8 cellular contexts compared by ENCODE assay signal in the genomic region with DNA sequence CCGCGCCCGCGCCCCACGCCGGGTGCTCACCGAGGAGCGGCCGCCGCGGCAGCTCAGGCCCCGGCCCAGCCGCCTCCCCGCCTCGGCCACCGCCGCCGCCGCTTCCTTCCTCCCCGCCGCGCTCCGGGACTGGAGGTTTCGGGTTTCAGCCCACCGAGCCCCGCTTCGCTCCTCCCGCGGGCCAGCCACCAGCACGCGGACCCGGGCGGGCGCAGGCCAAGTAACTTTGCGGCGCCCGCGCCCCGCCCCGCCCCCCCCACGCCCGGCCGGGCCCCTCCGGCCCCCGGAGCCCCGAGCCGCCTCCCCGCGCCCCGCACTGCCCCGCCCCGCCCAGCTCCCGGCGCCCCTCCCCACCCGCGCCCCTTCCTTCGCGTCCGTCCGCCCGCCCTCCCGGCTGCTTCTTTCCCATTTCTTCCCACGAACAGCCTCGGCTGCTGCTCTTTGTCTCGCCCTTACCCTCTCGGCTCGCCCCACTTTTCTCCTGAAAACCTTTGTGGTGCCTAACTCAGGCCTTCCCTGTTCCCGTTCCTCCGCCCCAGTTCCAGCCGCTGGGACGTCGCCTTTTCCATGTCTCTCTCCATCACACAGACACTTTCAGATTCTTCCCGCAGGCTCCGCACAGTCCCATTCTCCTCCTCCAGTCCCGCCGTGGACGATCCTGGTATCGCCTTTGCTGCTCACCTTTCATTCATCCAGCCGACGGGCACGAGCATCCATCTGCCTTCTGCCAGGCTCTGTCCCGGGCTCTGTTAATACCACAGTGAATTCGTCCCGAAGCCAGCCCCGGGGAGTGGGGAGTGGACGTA. TPM values are rescaled to one million over a fixed set of nuclear protein-coding genes. Genes with fewer than 3 reads are reported as not detected.
DNase-seq lines count a peak whose midpoint lies in the region; ATAC-seq, FAIRE-seq and TF ChIP-seq lines count a peak whose summit lies in the region.

A gene with protein sequence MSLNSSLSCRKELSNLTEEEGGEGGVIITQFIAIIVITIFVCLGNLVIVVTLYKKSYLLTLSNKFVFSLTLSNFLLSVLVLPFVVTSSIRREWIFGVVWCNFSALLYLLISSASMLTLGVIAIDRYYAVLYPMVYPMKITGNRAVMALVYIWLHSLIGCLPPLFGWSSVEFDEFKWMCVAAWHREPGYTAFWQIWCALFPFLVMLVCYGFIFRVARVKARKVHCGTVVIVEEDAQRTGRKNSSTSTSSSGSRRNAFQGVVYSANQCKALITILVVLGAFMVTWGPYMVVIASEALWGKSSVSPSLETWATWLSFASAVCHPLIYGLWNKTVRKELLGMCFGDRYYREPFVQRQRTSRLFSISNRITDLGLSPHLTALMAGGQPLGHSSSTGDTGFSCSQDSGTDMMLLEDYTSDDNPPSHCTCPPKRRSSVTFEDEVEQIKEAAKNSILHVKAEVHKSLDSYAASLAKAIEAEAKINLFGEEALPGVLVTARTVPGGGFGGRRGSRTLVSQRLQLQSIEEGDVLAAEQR (minus strand): TSS at position 222 of the 806 bp plus-strand sequence. CDS start 32,080 bp downstream, outside the sequence.

- H3K4me3 Mint-ChIP-seq in activated T-cell treated with anti-CD3 and anti-CD28 coated beads, Interleukin-2, amount 50 U/mL, for 72 hours, result peak within 1 kb of the TSS; percentile 82 to 88

- no peaks in the 10 kb centered on the region for H4K20me1 ChIP-seq in fibroblast of lung (ENCODE audit: control insufficient read depth, extremely low read depth, insufficient read depth, low read length)

- 2% methylated on average over 26 of the region's 86 CpGs for WGBS in A549 (ENCODE audit: missing lambda C conversion rate)
- 1% methylated on average over 23 to 24 of the region's 86 CpGs for WGBS in upper lobe of left lung, 2 donors

- H3K27me3 Mint-ChIP-seq in activated T-cell treated with anti-CD3 and anti-CD28 coated beads, Interleukin-2, amount 50 U/mL, for 72 hours (ENCODE audit: low read depth), result peaks cover 43% of the 10 kb centered on the region

- peak within 1 kb of the TSS; percentile 75 for H3K9ac ChIP-seq in fibroblast of lung (ENCODE audit: insufficient read depth, low read length)

- ATAC-seq in A549 (peak; percentile 77 to 78), upper lobe of left lung (ENCODE audit: low FRiP score in 2 of 2) (peak; percentile 57 to 82)
- ATAC-seq in activated T-cell treated with anti-CD3 and anti-CD28 coated beads, Interleukin-2, amount 50 U/mL, for 72 hours (replicated peaks in 1 of 2), result peak; percentile 35 to 41

- FAIRE-seq in A549 (lab: Jason Lieb, UNC), result no peak

- no peak for TF ChIP-seq CTCF in A549 (IDR thresholded peaks at IDR 0.05)
- no peak for TF ChIP-seq CTCF in GM13977 (IDR thresholded peaks at IDR 0.05; ENCODE audit: extremely low read depth, insufficient read depth, missing control alignments)
- no peak for TF ChIP-seq CTCF in fibroblast of lung (conservative IDR thresholded peaks at IDR 0.05 in 1 of 2, IDR thresholded peaks at IDR 0.05 in 1 of 2; ENCODE audit: low read depth in 1 of 2, low read length in 2 of 2)
- TF ChIP-seq CTCF in upper lobe of left lung (IDR thresholded peaks at IDR 0.05), result peak in 1 of 6 experiments; percentile 16

- H3K36me3 Mint-ChIP-seq in activated T-cell treated with anti-CD3 and anti-CD28 coated beads, Interleukin-2, amount 50 U/mL, for 72 hours (ENCODE audit: insufficient read depth in 2 of 2), result peaks cover 4 to 6% of the 10 kb centered on the region in 2 donors

- TF ChIP-seq EP300 in A549 (IDR thresholded peaks at IDR 0.05) (no peak), upper lobe of left lung (IDR thresholded peaks at IDR 0.05) (no peak)

- H3K79me2 ChIP-seq in fibroblast of lung (ENCODE audit: control insufficient read depth, insufficient read depth, low read length), result no peaks in the 10 kb centered on the region

- in situ Hi-C loops in GM13977 (cut with MboI; ENCODE audit: low pct_unique_long_range_greater_than_20kb, low sequenced_read_pairs, unreplicated experiment), result no loop called here

- H3K36me3 ChIP-seq in fibroblast of lung (ENCODE audit: control insufficient read depth, insufficient read depth, low read length) (no peaks in the 10 kb centered on the region), muscle layer of duodenum (ENCODE audit: control insufficient read depth in 1 of 2, insufficient read depth in 2 of 2, low read length in 2 of 2) (no peaks in the 10 kb centered on the region), upper lobe of left lung (no peaks in the 10 kb centered on the region)

- H3K9me3 ChIP-seq in A549 (no peaks in the 10 kb centered on the region), fibroblast of lung (ENCODE audit: control insufficient read depth, insufficient read depth, low read depth, low read length) (no peaks in the 10 kb centered on the region), muscle layer of duodenum (ENCODE audit: control insufficient read depth in 1 of 2, low read length in 2 of 2) (no peaks in the 10 kb centered on the region), upper lobe of left lung (no peaks in the 10 kb centered on the region)

- peak; percentile 51 to 56 for DNase-seq in A549 (ENCODE audit: low read depth in 1 of 2, low spot score in 1 of 2)
- peak; percentile 44 for DNase-seq in GM13977 (ENCODE audit: low spot score)
- DNase-seq in NCI-H2171 treated with DMSO at 0.1 percent for 48 hours (lab: John Stamatoyannopoulos, UW), result peak; percentile 65
- peak; percentile 45 to 65 for DNase-seq in activated T-cell treated with anti-CD3 and anti-CD28 coated beads, Interleukin-2, amount 50 U/mL, for 72 hours
- DNase-seq in fibroblast of lung (ENCODE audit: low read depth in 2 of 2), result peak; percentile 38 to 65
- DNase-seq in upper lobe of left lung, result peak in 1 of 2 donors; percentile 91
- DNase-seq in AML-193 (lab: John Stamatoyannopoulos, UW), result no peak

- CTCF ChIA-PET in A549 (lab: Yijun Ruan, JAX), result no interaction called here

- H3K4me2 ChIP-seq in A549, result peak within 1 kb of the TSS; percentile 83
- H3K4me2 ChIP-seq in fibroblast of lung (ENCODE audit: extremely low read depth, insufficient read depth, low read length), result peak within 1 kb of the TSS; percentile 98

- TF ChIP-seq POLR2A in A549 (IDR thresholded peaks at IDR 0.05; ENCODE audit: low read length) (no peak), upper lobe of left lung (IDR thresholded peaks at IDR 0.05) (no peak)

- H3K4me1 ChIP-seq in A549, result peaks cover 16% of the 10 kb centered on the region
- peaks cover 9% of the 10 kb centered on the region for H3K4me1 ChIP-seq in fibroblast of lung (ENCODE audit: control insufficient read depth, extremely low read depth, insufficient read depth, low read length)
- peaks cover 9 to 22% of the 10 kb centered on the region in 2 donors for H3K4me1 ChIP-seq in muscle layer of duodenum (ENCODE audit: control insufficient read depth in 1 of 2, insufficient read depth in 2 of 2, low read length in 2 of 2)
- H3K4me1 ChIP-seq in upper lobe of left lung, result peaks cover 10 to 30% (median 18%) of the 10 kb centered on the region in 4 donors

- POLR2A ChIA-PET in A549 (lab: Yijun Ruan, JAX), result interaction anchor here (0.6 kb wide), 1 partner anchor 88 kb away, joined by 3 read pairs; a partner anchor contains a TSS

- peaks cover 42% of the 10 kb centered on the region for H3K4me1 Mint-ChIP-seq in activated T-cell treated with anti-CD3 and anti-CD28 coated beads, Interleukin-2, amount 50 U/mL, for 72 hours (ENCODE audit: low read depth)

- H3K9me3 Mint-ChIP-seq in activated T-cell treated with anti-CD3 and anti-CD28 coated beads, Interleukin-2, amount 50 U/mL, for 72 hours, result no peaks in the 10 kb centered on the region

- H2AFZ ChIP-seq in fibroblast of lung (ENCODE audit: low read length), result peak within 1 kb of the TSS; percentile 99

- H3K27me3 ChIP-seq in fibroblast of lung (ENCODE audit: control insufficient read depth, insufficient read depth, low read length), result no peaks in the 10 kb centered on the region
- H3K27me3 ChIP-seq in muscle layer of duodenum (ENCODE audit: low read depth, low read length), result peaks cover 4% of the 10 kb centered on the region
- H3K27me3 ChIP-seq in upper lobe of left lung, result peaks cover 0 to 11% (median 0%) of the 10 kb centered on the region in 4 donors

- H3K27ac Mint-ChIP-seq in activated T-cell treated with anti-CD3 and anti-CD28 coated beads, Interleukin-2, amount 50 U/mL, for 72 hours, result peak within 1 kb of the TSS; percentile 72

- TF ChIP-seq RAD21 in A549 (conservative IDR thresholded peaks at IDR 0.05 in 1 of 2, IDR thresholded peaks at IDR 0.05 in 1 of 2), result no peak

- H3K4me3 ChIP-seq in A549 (peak within 1 kb of the TSS; percentile 82), fibroblast of lung (replicated peaks in 1 of 4; ENCODE audit: control extremely low read depth in 1 of 4, insufficient read depth in 1 of 4, low read depth in 3 of 4, low read length in 4 of 4) (peak within 1 kb of the TSS; percentile 78 to 87 (median 84)), muscle layer of duodenum (ENCODE audit: low read depth in 1 of 2, low read length in 2 of 2) (peak within 1 kb of the TSS; percentile 72 to 94), upper lobe of left lung (peak within 1 kb of the TSS; percentile 15 to 94 (median 85))

- H3K27ac ChIP-seq in A549, result peak within 1 kb of the TSS; percentile 82 to 92
- H3K27ac ChIP-seq in fibroblast of lung (ENCODE audit: insufficient read depth, low read length), result peak within 1 kb of the TSS; percentile 59
- H3K27ac ChIP-seq in muscle layer of duodenum (ENCODE audit: low read length), result peak within 1 kb of the TSS; percentile 71
- peak within 1 kb of the TSS; percentile 62 to 83 (median 67) for H3K27ac ChIP-seq in upper lobe of left lung

TF ChIP-seq in A549, 52 proteins besides CTCF, POLR2A, EP300 and RAD21 (continues in another document):
- TF ChIP-seq JUN (IDR thresholded peaks at IDR 0.05) (peak in 1 of 2 experiments; percentile 29; a peak in 1 of 5 replicates), RFX5 (IDR thresholded peaks at IDR 0.05) (no peak), ZC3H11A (IDR thresholded peaks at IDR 0.05) (no peak)
- TF ChIP-seq, protein P1, sequence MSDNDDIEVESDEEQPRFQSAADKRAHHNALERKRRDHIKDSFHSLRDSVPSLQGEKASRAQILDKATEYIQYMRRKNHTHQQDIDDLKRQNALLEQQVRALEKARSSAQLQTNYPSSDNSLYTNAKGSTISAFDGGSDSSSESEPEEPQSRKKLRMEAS (IDR thresholded peaks at IDR 0.05), result peak; percentile 54

RNA-seq across cellular contexts. Expression of the gene that starts here (rescaled TPM):
- polyA plus RNA-seq in A549 (2011; rRNA removed) (7.8 and 16.1 TPM in 2 replicates), A549 (2017; fragmentation: RNase III; extraction: RNeasy Plus Mini Kit Qiagen cat#74134 plus additional on column Dnase treatment) (6.6 to 9.4 TPM (median 9.4 TPM) in 3 replicates), fibroblast of lung (10.2 and 12.5 TPM in 2 replicates)
- 11.3 and 15.6 TPM in 2 replicates for polyA plus RNA-seq in A549 (2012; cell fraction: cytosol; rRNA removed)
- polyA plus RNA-seq in A549 (2012; cell fraction: nucleus; rRNA removed), result 15.2 and 18.9 TPM in 2 replicates
- polyA minus RNA-seq in A549 (2011; rRNA and poly(A)+ RNA removed), result 38.0 and 47.8 TPM in 2 replicates
- 1 to 10 TPM; 1.4 to 4.5 TPM for total RNA-seq in activated T-cell treated with anti-CD3 and anti-CD28 coated beads, Interleukin-2, amount 50 U/mL, for 72 hours
- total RNA-seq in fibroblast of lung (14.9 and 18.7 TPM in 2 replicates), upper lobe of left lung (10 to 100 TPM in 3 of 6 donors, 1 to 10 TPM in 3; 1.0 to 13.6 (median 8.5) TPM)
- 11.5 and 11.8 TPM in 2 replicates for polyA plus RNA-seq in fibroblast of lung (2012)
- polyA minus RNA-seq in fibroblast of lung (ENCODE audit: low replicate concordance), result 150 and 154 TPM in 2 replicates

Comparison
In these comparisons a context has a peak if more than half of its experiments do, and no peak if none do; other contexts are left out.
1. DNase-seq: peak in A549 (2 of 2), GM13977 (single experiment), NCI-H2171 treated with DMSO at 0.1 percent for 48 hours (single experiment), activated T-cell treated with anti-CD3 and anti-CD28 coated beads, Interleukin-2, amount 50 U/mL, for 72 hours (2 of 2) and fibroblast of lung (2 of 2); none in AML-193 (0 of 2).
2. Peak in every context shown above with its lines, with median percentiles within 50 percentile points of each other: ATAC-seq, H3K27ac ChIP-seq and H3K4me3 ChIP-seq.